16 cellular contexts compared by ENCODE assay signal in genomic region chr12:906077-906585, GRCh38. TPM values are rescaled to one million over a fixed set of nuclear protein-coding genes. Genes with fewer than 3 reads are reported as not detected.
DNase-seq lines count a peak whose midpoint lies in the region; ATAC-seq and TF ChIP-seq lines count a peak whose summit lies in the region.
"Had no signal": no experiment of that assay in that cellular context is flagged by ENCODE, and none has a peak within 500 bp of the region (broad histone marks: within the 10 kb centered on the region; RNA-seq: fewer than 3 reads in every experiment).

No MANE protein-coding gene starts in this region.

- intact Hi-C loops in left cardiac atrium (cut with DNase I), result no loop called here

- DNase-seq in cardiac muscle cell (ENCODE audit: low read depth in 1 of 2, low spot score in 1 of 2) (no peak), left cardiac atrium (no peak), SK-N-MC (ENCODE audit: low read depth, low spot score) (peak; percentile 61), suprapubic skin (ENCODE audit: low spot score in 2 of 2) (no peak), NCI-H2081 (lab: John Stamatoyannopoulos, UW) (no peak), EL (no peak)
- DNase-seq in central memory CD4-positive, alpha-beta T cell, result peak; percentile 10
- DNase-seq: DMS 273 treated with DMSO at 0.1 percent for 48 hours, esophagus squamous epithelium, GOT3, head of caudate nucleus, NCI-H187 treated with DMSO at 0.1 percent for 48 hours, NCI-H510A treated with DMSO at 0.1 percent for 48 hours had no signal

- peaks cover 5% of the 10 kb centered on the region for H3K4me1 Mint-ChIP-seq in stimulated activated memory B cell treated with anti-CD40 and anti-IgM and Interleukin-4, amounts not matched to agents 10 μg/mL and 1 μg/mL and 100 μg/mL, for 72 hours

- no peak for TF ChIP-seq POLR2A in suprapubic skin (IDR thresholded peaks at IDR 0.05)

- H3K27ac ChIP-seq in cardiac muscle cell (peak overlapping the region; percentile 39), SK-N-MC (no peak overlapping the region; the same call in 1 of the 2 replicates), suprapubic skin (no peak overlapping the region)
- H3K27ac ChIP-seq: esophagus squamous epithelium, right atrium auricular region had no signal

- WGBS in suprapubic skin, result 83% methylated on average over 9 of the region's 9 CpGs

- no peak for ATAC-seq in left cardiac atrium
- ATAC-seq in stimulated activated memory B cell treated with anti-CD40 and anti-IgM and Interleukin-4, amounts not matched to agents 10 μg/mL and 1 μg/mL and 100 μg/mL, for 72 hours, result no peak
- ATAC-seq: SK-N-SH treated with all-trans-retinoic acid at 6 μM for 48 hours had no signal

- no peaks in the 10 kb centered on the region for H3K27me3 Mint-ChIP-seq in stimulated activated memory B cell treated with anti-CD40 and anti-IgM and Interleukin-4, amounts not matched to agents 10 μg/mL and 1 μg/mL and 100 μg/mL, for 72 hours

- TF ChIP-seq CTCF in cardiac muscle cell (IDR thresholded peaks at IDR 0.05; ENCODE audit: low read depth, low read length) (no peak), suprapubic skin (IDR thresholded peaks at IDR 0.05) (no peak)

- H3K9me3 ChIP-seq in cardiac muscle cell (ENCODE audit: low read depth), result no peaks in the 10 kb centered on the region
- H3K9me3 ChIP-seq in SK-N-MC (ENCODE audit: low read depth, low read length), result no peaks in the 10 kb centered on the region
- no peaks in the 10 kb centered on the region for H3K9me3 ChIP-seq in suprapubic skin
- H3K9me3 ChIP-seq: esophagus squamous epithelium, right atrium auricular region had no signal

- no peak for TF ChIP-seq EP300 in suprapubic skin (IDR thresholded peaks at IDR 0.05)

- no peaks in the 10 kb centered on the region for H3K9me3 Mint-ChIP-seq in stimulated activated memory B cell treated with anti-CD40 and anti-IgM and Interleukin-4, amounts not matched to agents 10 μg/mL and 1 μg/mL and 100 μg/mL, for 72 hours

- H3K4me3 Mint-ChIP-seq in stimulated activated memory B cell treated with anti-CD40 and anti-IgM and Interleukin-4, amounts not matched to agents 10 μg/mL and 1 μg/mL and 100 μg/mL, for 72 hours, result no peak overlapping the region

- peaks cover 78% of the 10 kb centered on the region for H3K36me3 ChIP-seq in cardiac muscle cell
- peaks cover 67% of the 10 kb centered on the region for H3K36me3 ChIP-seq in SK-N-MC (ENCODE audit: insufficient read depth, low read length)
- peaks cover 95% of the 10 kb centered on the region for H3K36me3 ChIP-seq in suprapubic skin

- H3K4me3 ChIP-seq in cardiac muscle cell (no peak overlapping the region), SK-N-MC (peak overlapping the region; percentile 9), suprapubic skin (no peak overlapping the region)
- H3K4me3 ChIP-seq: esophagus squamous epithelium, right atrium auricular region had no signal

- no peaks in the 10 kb centered on the region for H3K27me3 ChIP-seq in cardiac muscle cell
- H3K27me3 ChIP-seq in suprapubic skin, result no peaks in the 10 kb centered on the region
- H3K27me3 ChIP-seq: esophagus squamous epithelium, right atrium auricular region had no signal

- H3K4me1 ChIP-seq in cardiac muscle cell (ENCODE audit: low read depth) (no peaks in the 10 kb centered on the region), suprapubic skin (peaks cover 5% of the 10 kb centered on the region)

- H3K27ac Mint-ChIP-seq in stimulated activated memory B cell treated with anti-CD40 and anti-IgM and Interleukin-4, amounts not matched to agents 10 μg/mL and 1 μg/mL and 100 μg/mL, for 72 hours, result peak overlapping the region; percentile 6

- H3K9ac ChIP-seq in SK-N-MC (ENCODE audit: insufficient read length), result no peak overlapping the region

- peaks cover 74% of the 10 kb centered on the region for H3K36me3 Mint-ChIP-seq in stimulated activated memory B cell treated with anti-CD40 and anti-IgM and Interleukin-4, amounts not matched to agents 10 μg/mL and 1 μg/mL and 100 μg/mL, for 72 hours

RNA-seq across cellular contexts. Expression of gene RAD52, which starts 43.4 kb away (rescaled TPM):
- total RNA-seq in cardiac muscle cell (31.2 and 49.8 TPM in 2 replicates), left cardiac atrium (1 to 10 TPM; 6.4 to 6.8 TPM), suprapubic skin (10 to 100 TPM in 3 of 4 donors, 1 to 10 TPM in 1; 6.0 to 28.4 (median 14.3) TPM)
- polyA plus RNA-seq in cardiac muscle cell, result 11.2 and 18.8 TPM in 2 replicates

Comparison
In these comparisons a context has a peak if more than half of its experiments do, and no peak if none do; other contexts are left out.
1. DNase-seq: peak in SK-N-MC (single experiment) and central memory CD4-positive, alpha-beta T cell (single experiment); none in cardiac muscle cell (0 of 2), left cardiac atrium (single experiment), suprapubic skin (0 of 2), NCI-H2081 (0 of 2) and EL (single experiment).